In the genomic region with DNA sequence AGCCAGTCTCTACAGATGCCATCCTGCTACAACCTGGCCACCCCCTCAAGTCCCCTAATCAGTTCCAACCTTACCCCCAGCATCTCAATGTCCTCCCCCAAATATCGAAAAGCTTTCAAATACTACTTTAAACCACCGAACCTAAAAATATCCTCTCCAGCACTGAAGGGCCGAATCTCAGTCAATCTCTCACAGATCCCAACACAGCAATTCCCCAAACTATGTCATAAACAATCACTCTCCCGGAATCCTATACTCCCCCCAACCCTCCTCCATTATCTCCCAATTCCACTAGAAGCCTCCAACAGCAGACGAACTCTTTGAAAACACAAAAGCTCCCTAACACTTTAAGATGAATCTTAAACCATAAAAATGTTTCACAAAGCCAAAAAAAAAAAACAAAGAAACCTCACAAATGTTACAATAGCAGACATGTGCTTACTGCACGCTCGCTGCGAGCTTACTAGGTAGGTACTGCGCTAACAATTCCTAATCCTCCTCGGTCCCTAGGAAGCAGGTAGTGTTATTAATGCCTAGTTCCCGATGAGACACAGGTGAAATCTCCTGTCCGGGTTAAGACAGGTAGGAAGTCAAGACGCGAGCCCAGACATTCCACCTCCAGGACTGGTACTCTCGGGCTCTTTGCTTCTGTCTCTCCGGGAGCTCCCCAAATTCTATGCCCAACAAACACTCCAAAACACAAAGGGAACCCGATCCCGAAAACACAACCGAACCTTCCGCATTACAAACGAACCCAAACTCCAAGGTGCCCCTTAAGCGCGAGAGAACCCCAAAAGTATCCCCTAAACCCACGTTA, we compare ENCODE assay signal across 8 cellular contexts. TPM values are rescaled to one million over a fixed set of nuclear protein-coding genes. Genes with fewer than 3 reads are reported as not detected.
DNase-seq lines count a peak whose midpoint lies in the region; ATAC-seq, FAIRE-seq and TF ChIP-seq lines count a peak whose summit lies in the region.

No MANE protein-coding gene starts in this region.

- H3K27me3 ChIP-seq in HL-60 (ENCODE audit: insufficient read depth, poor library complexity, severe bottlenecking) (no peaks in the 10 kb centered on the region), H1 (replicated peaks in 1 of 4; ENCODE audit: control insufficient read depth in 3 of 4, extremely low read depth in 1 of 4, insufficient read depth in 3 of 4, low read length in 3 of 4) (no peaks in the 10 kb centered on the region)

- ATAC-seq in mucosa of descending colon (peak; percentile 4), HG02763 (IDR thresholded peaks at IDR 0.05; ENCODE audit: unreplicated experiment) (no peak)

- H2AFZ ChIP-seq in H1 (ENCODE audit: low read length), result no peak overlapping the region

- TF ChIP-seq CTCF in HL-60 (IDR thresholded peaks at IDR 0.05; ENCODE audit: insufficient read depth, low read length) (no peak), VCaP (conservative IDR thresholded peaks at IDR 0.05) (no peak), H1 (IDR thresholded peaks at IDR 0.05; ENCODE audit: control extremely low read depth in 1 of 3, insufficient read depth in 1 of 3, low read depth in 1 of 3, low read length in 3 of 3) (peak in 1 of 3 experiments; percentile 9; a peak in 1 of 4 replicates), mucosa of descending colon (IDR thresholded peaks at IDR 0.05) (no peak)

- H2BK15ac ChIP-seq in H1 (ENCODE audit: low read length), result peak overlapping the region; percentile 34; the same call in 1 of the 2 replicates

- no peak overlapping the region for H3K14ac ChIP-seq in H1 (ENCODE audit: insufficient read length)

- TF ChIP-seq POLR2A in H1 (IDR thresholded peaks at IDR 0.05; ENCODE audit: control extremely low read depth in 1 of 2, low read depth in 2 of 2, low read length in 2 of 2), result peak in 1 of 2 experiments; percentile 18; a peak in 2 of 3 replicates

- CTCF ChIA-PET in H1 (lab: Charles Lee; ENCODE audit: partially characterized antibody), result interaction anchor here (0.6 to 2.2 kb wide), 14 partner anchors 14 to 912 kb away, joined by 3 to 11 read pairs (median 4); a partner anchor contains a TSS

- peak overlapping the region; percentile 95 to 98 (median 97) for H3K9ac ChIP-seq in H1 (replicated peaks in 1 of 4; ENCODE audit: extremely low read depth in 1 of 4, low read depth in 3 of 4, low read length in 3 of 4)

- H3K36me3 ChIP-seq in H1 (ENCODE audit: control insufficient read depth in 2 of 4, insufficient read depth in 4 of 4, low read length in 3 of 4) (peaks cover 0 to 22% (median 11%) of the 10 kb centered on the region in 4 experiments; a peak in 5 of 8 replicates), mucosa of descending colon (ENCODE audit: low read depth) (peaks cover 7% of the 10 kb centered on the region)

- H2BK5ac ChIP-seq in H1 (ENCODE audit: low read depth, low read length), result peak overlapping the region; percentile 88

- POLR2A ChIA-PET in H1 (lab: Charles Lee; ENCODE audit: partially characterized antibody), result interaction anchor here (0.6 to 20.0 kb wide), 31 partner anchors 10 to 455 kb away, joined by 3 to 284 read pairs (median 4); a partner anchor contains a TSS

- peak overlapping the region; percentile 91 for H4K91ac ChIP-seq in H1 (replicated peaks; ENCODE audit: insufficient read length, low read length)

- FAIRE-seq in H1 (lab: Jason Lieb, UNC), result peak; percentile 55

- H4K5ac ChIP-seq in H1 (ENCODE audit: insufficient read length, low read depth, low read length), result peak overlapping the region; percentile 90

- peak overlapping the region; percentile 86 for H2BK12ac ChIP-seq in H1 (ENCODE audit: low read depth, low read length)

- H3K18ac ChIP-seq in H1 (ENCODE audit: extremely low read depth, low read length), result peak overlapping the region; percentile 10; the same call in 1 of the 2 replicates

- no peak overlapping the region for H3K23ac ChIP-seq in H1 (ENCODE audit: insufficient read length)

- DNase-seq in AG08396 (ENCODE audit: low spot score) (peak; percentile 43), HL-60 (ENCODE audit: low read depth in 1 of 2, low spot score in 1 of 2) (peak in 1 of 2 experiments; percentile 13), H1 (ENCODE audit: low read depth in 1 of 2, low spot score in 2 of 2) (no peak), mucosa of descending colon (peak in 1 of 3 donors; percentile 71), ureter (ENCODE audit: low spot score) (peak; percentile 54), NCI-H345 (lab: John Stamatoyannopoulos, UW) (no peak)

- peaks cover 8% of the 10 kb centered on the region for H3K79me1 ChIP-seq in H1 (ENCODE audit: low read depth, low read length)

- H3K4me2 ChIP-seq in H1 (ENCODE audit: insufficient read depth in 1 of 2, low read depth in 2 of 2, low read length in 2 of 2), result peak overlapping the region; percentile 94 to 100

- H3K4ac ChIP-seq in H1 (replicated peaks; ENCODE audit: insufficient read length, low read depth, low read length), result peak overlapping the region; percentile 99

- no peak overlapping the region for H2BK20ac ChIP-seq in H1 (ENCODE audit: low read length)

- intact Hi-C loops in mucosa of descending colon (cut with DNase I, micrococcal nuclease), result no loop called here

- H3K56ac ChIP-seq in H1 (replicated peaks; ENCODE audit: insufficient read length, low read depth, low read length), result peak overlapping the region; percentile 84

- H3K4me1 ChIP-seq in H1 (replicated peaks in 1 of 4; ENCODE audit: control insufficient read depth in 3 of 4, insufficient read depth in 4 of 4, low read length in 3 of 4) (peaks cover 0 to 13% (median 10%) of the 10 kb centered on the region in 4 experiments; a peak in 6 of 7 replicates), mucosa of descending colon (ENCODE audit: low read depth) (peaks cover 18% of the 10 kb centered on the region)

- H3K79me2 ChIP-seq in H1 (ENCODE audit: control insufficient read depth in 1 of 2, insufficient read depth in 2 of 2, low read length in 2 of 2), result peaks cover 8 to 44% of the 10 kb centered on the region in 2 experiments

- peak overlapping the region; percentile 85 for H2BK120ac ChIP-seq in H1 (replicated peaks; ENCODE audit: low read depth, low read length)

- peak overlapping the region; percentile 86 for H3K27ac ChIP-seq in HL-60 (replicated peaks)
- H3K27ac ChIP-seq in VCaP, result peak overlapping the region; percentile 94
- peak overlapping the region; percentile 96 for H3K27ac ChIP-seq in H1 (ENCODE audit: low read depth, low read length)

- peaks cover 5 to 7% of the 10 kb centered on the region in 2 experiments for H4K20me1 ChIP-seq in H1 (replicated peaks in 1 of 2; ENCODE audit: control insufficient read depth in 1 of 2, insufficient read depth in 2 of 2, low read length in 2 of 2)

- H3K9me3 ChIP-seq in H1 (ENCODE audit: insufficient read depth in 2 of 2, low read depth in 1 of 2, low read length in 1 of 2) (no peaks in the 10 kb centered on the region), mucosa of descending colon (no peaks in the 10 kb centered on the region)

- WGBS in H1 (ENCODE audit: extremely low coverage in 1 of 2, insufficient coverage in 1 of 2, insufficient read length in 1 of 2, insufficient replicate concordance in 2 of 2, low coverage in 1 of 2, low lambda C conversion rate in 2 of 2, missing lambda C conversion rate in 1 of 2), 2 experiments, result 10% methylated on average over 24 of the region's 24 CpGs; no CpG with 5 or more reads in 1 of the 2 experiments

- TF ChIP-seq EP300 in H1 (IDR thresholded peaks at IDR 0.05; ENCODE audit: borderline replicate concordance in 1 of 2, low read depth in 2 of 2, low read length in 2 of 2), result no peak

- H3K23me2 ChIP-seq in H1 (ENCODE audit: low read depth, low read length), result peaks cover 13% of the 10 kb centered on the region

- TF ChIP-seq RAD21 in H1 (IDR thresholded peaks at IDR 0.05 in 1 of 2, conservative IDR thresholded peaks at IDR 0.05 in 1 of 2; ENCODE audit: low read depth in 2 of 2, low read length in 2 of 2), result no peak

- peak overlapping the region; percentile 75; the same call in 1 of the 2 replicates for H4K8ac ChIP-seq in H1 (ENCODE audit: extremely low read depth, insufficient read depth, low read length)

- H3K4me3 ChIP-seq in HL-60 (replicated peaks; ENCODE audit: insufficient read depth, low read length) (peak overlapping the region; percentile 58), H1 (ENCODE audit: extremely low read depth in 1 of 4, insufficient read depth in 2 of 4, low read depth in 3 of 4, low read length in 4 of 4) (peak overlapping the region; percentile 83 to 92 (median 88)), mucosa of descending colon (peak overlapping the region; percentile 27)

- H2AK5ac ChIP-seq in H1 (ENCODE audit: low read depth, low read length), result peak overlapping the region; percentile 95

RNA-seq across cellular contexts. Expression of a gene that starts 14.2 kb away (rescaled TPM):
- 38.9 and 42.3 TPM in 2 replicates for total RNA-seq in H1 (2021; fragmentation: NEBNext Ultra II Directional; extraction: Animal tissue kit (Norgen Biotek cat#: 25700))
- 11.2 and 22.1 TPM in 2 replicates for polyA plus RNA-seq in H1 (2011; rRNA removed)
- polyA plus RNA-seq in H1 (2011; cell fraction: cytosol; rRNA removed), result 17.2 TPM
- 37.0 TPM for polyA plus RNA-seq in H1 (2011; cell fraction: nucleus; rRNA removed)
- polyA plus RNA-seq in H1 (2012, experiment 1 of 2), result 12.7 to 20.2 TPM (median 18.5 TPM) in 4 replicates
- 12.9 TPM for polyA plus RNA-seq in H1 (2012, experiment 2 of 2)
- polyA plus RNA-seq in H1 (2013, experiment 1 of 2), result 21.3 TPM
- polyA plus RNA-seq in H1 (2013, experiment 2 of 2), result 21.9 TPM
- polyA minus RNA-seq in H1 (2011; rRNA and poly(A)+ RNA removed), result 5.4 and 9.2 TPM in 2 replicates
- 15.4 TPM for polyA minus RNA-seq in H1 (2011; cell fraction: cytosol; rRNA and poly(A)+ RNA removed)
- polyA minus RNA-seq in H1 (2011; cell fraction: nucleus; rRNA and poly(A)+ RNA removed), result 16.4 TPM
- total RNA-seq in mucosa of descending colon (10 to 100 TPM; 30.1 to 34.0 (median 32.3) TPM), ureter (24.8 TPM)

RNA-seq across cellular contexts. Expression of a gene that starts 16.7 kb away (rescaled TPM):
- total RNA-seq in H1 (2021; fragmentation: NEBNext Ultra II Directional; extraction: Animal tissue kit (Norgen Biotek cat#: 25700)), result not detected in 2 replicates
- polyA plus RNA-seq in H1 (2011; rRNA removed), result 0.11 and 0.14 TPM in 2 replicates
- 0.06 TPM for polyA plus RNA-seq in H1 (2011; cell fraction: cytosol; rRNA removed)
- 0.09 TPM for polyA plus RNA-seq in H1 (2011; cell fraction: nucleus; rRNA removed)
- 0.07 to 0.09 TPM (median 0.08 TPM) in 3 of 4 replicates, not detected in the other for polyA plus RNA-seq in H1 (2012, experiment 1 of 2)
- not detected for polyA plus RNA-seq in H1 (2012, experiment 2 of 2)
- polyA plus RNA-seq in H1 (2013, experiment 1 of 2), result 0.06 TPM
- 0.07 TPM for polyA plus RNA-seq in H1 (2013, experiment 2 of 2)
- polyA minus RNA-seq in H1 (2011; rRNA and poly(A)+ RNA removed), result 0.16 TPM in 1 of 2 replicates, not detected in the other
- not detected for polyA minus RNA-seq in H1 (2011; cell fraction: cytosol; rRNA and poly(A)+ RNA removed)
- not detected for polyA minus RNA-seq in H1 (2011; cell fraction: nucleus; rRNA and poly(A)+ RNA removed)
- total RNA-seq in mucosa of descending colon, result not detected
- not detected for total RNA-seq in ureter

RNA-seq across cellular contexts. Expression of a gene that starts 24.1 kb away (rescaled TPM):
- 25.2 and 27.1 TPM in 2 replicates for total RNA-seq in H1 (2021; fragmentation: NEBNext Ultra II Directional; extraction: Animal tissue kit (Norgen Biotek cat#: 25700))
- 35.3 and 49.3 TPM in 2 replicates for polyA plus RNA-seq in H1 (2011; rRNA removed)
- 25.1 TPM for polyA plus RNA-seq in H1 (2011; cell fraction: cytosol; rRNA removed)
- 66.5 TPM for polyA plus RNA-seq in H1 (2011; cell fraction: nucleus; rRNA removed)
- polyA plus RNA-seq in H1 (2012, experiment 1 of 2), result 24.3 to 29.8 TPM (median 24.9 TPM) in 4 replicates
- polyA plus RNA-seq in H1 (2012, experiment 2 of 2), result 36.1 TPM
- 26.5 TPM for polyA plus RNA-seq in H1 (2013, experiment 1 of 2)
- polyA plus RNA-seq in H1 (2013, experiment 2 of 2), result 27.2 TPM
- polyA minus RNA-seq in H1 (2011; rRNA and poly(A)+ RNA removed), result 15.5 and 21.6 TPM in 2 replicates
- polyA minus RNA-seq in H1 (2011; cell fraction: cytosol; rRNA and poly(A)+ RNA removed), result 13.3 TPM
- polyA minus RNA-seq in H1 (2011; cell fraction: nucleus; rRNA and poly(A)+ RNA removed), result 17.3 TPM
- total RNA-seq in mucosa of descending colon (1 to 10 TPM; 8.2 to 8.9 (median 8.3) TPM), ureter (11.5 TPM)

RNA-seq across cellular contexts. Expression of a gene that starts 24.8 kb away (rescaled TPM):
- total RNA-seq in H1 (2021; fragmentation: NEBNext Ultra II Directional; extraction: Animal tissue kit (Norgen Biotek cat#: 25700)), result 759 and 761 TPM in 2 replicates
- 493 and 645 TPM in 2 replicates for polyA plus RNA-seq in H1 (2011; rRNA removed)
- polyA plus RNA-seq in H1 (2011; cell fraction: cytosol; rRNA removed), result 908 TPM
- 511 TPM for polyA plus RNA-seq in H1 (2011; cell fraction: nucleus; rRNA removed)
- polyA plus RNA-seq in H1 (2012, experiment 1 of 2), result 587 to 956 TPM (median 875 TPM) in 4 replicates
- 702 TPM for polyA plus RNA-seq in H1 (2012, experiment 2 of 2)
- polyA plus RNA-seq in H1 (2013, experiment 1 of 2), result 2,416 TPM
- 2,457 TPM for polyA plus RNA-seq in H1 (2013, experiment 2 of 2)
- polyA minus RNA-seq in H1 (2011; rRNA and poly(A)+ RNA removed), result 127 and 148 TPM in 2 replicates
- polyA minus RNA-seq in H1 (2011; cell fraction: cytosol; rRNA and poly(A)+ RNA removed), result 123 TPM
- 192 TPM for polyA minus RNA-seq in H1 (2011; cell fraction: nucleus; rRNA and poly(A)+ RNA removed)
- total RNA-seq in mucosa of descending colon (100 to 1,000 TPM; 201 to 270 (median 230) TPM), ureter (359 TPM)

RNA-seq across cellular contexts. Expression of a gene that starts 48.5 kb away (rescaled TPM):
- 0.54 and 1.3 TPM in 2 replicates for total RNA-seq in H1 (2021; fragmentation: NEBNext Ultra II Directional; extraction: Animal tissue kit (Norgen Biotek cat#: 25700))
- polyA plus RNA-seq in H1 (2011; rRNA removed), result 0.42 and 1.0 TPM in 2 replicates
- polyA plus RNA-seq in H1 (2011; cell fraction: cytosol; rRNA removed), result 1.0 TPM
- polyA plus RNA-seq in H1 (2011; cell fraction: nucleus; rRNA removed), result 4.3 TPM
- polyA plus RNA-seq in H1 (2012, experiment 1 of 2), result 0.80 to 1.7 TPM (median 1.1 TPM) in 4 replicates
- 0.50 TPM for polyA plus RNA-seq in H1 (2012, experiment 2 of 2)
- 0.57 TPM for polyA plus RNA-seq in H1 (2013, experiment 1 of 2)
- 0.74 TPM for polyA plus RNA-seq in H1 (2013, experiment 2 of 2)
- polyA minus RNA-seq in H1 (2011; rRNA and poly(A)+ RNA removed), result 0.46 and 1.5 TPM in 2 replicates
- polyA minus RNA-seq in H1 (2011; cell fraction: cytosol; rRNA and poly(A)+ RNA removed), result not detected
- polyA minus RNA-seq in H1 (2011; cell fraction: nucleus; rRNA and poly(A)+ RNA removed), result 1.9 TPM
- total RNA-seq in mucosa of descending colon, result 10 to 100 TPM in 2 of 3 donors, 1 to 10 TPM in 1; 6.8 to 19.4 (median 14.2) TPM
- 2.8 TPM for total RNA-seq in ureter

Comparison
In these comparisons a context has a peak if more than half of its experiments do, and no peak if none do; other contexts are left out.
1. DNase-seq: peak in AG08396 (single experiment) and ureter (single experiment); none in H1 (0 of 2) and NCI-H345 (single experiment).
2. H3K4me3 ChIP-seq: peak in every context shown above with its lines; median percentile 88 in H1; 58 in HL-60; 27 in mucosa of descending colon.
3. Peak in every context shown above with its lines, with median percentiles within 50 percentile points of each other: H3K27ac ChIP-seq.